In the genomic region with DNA sequence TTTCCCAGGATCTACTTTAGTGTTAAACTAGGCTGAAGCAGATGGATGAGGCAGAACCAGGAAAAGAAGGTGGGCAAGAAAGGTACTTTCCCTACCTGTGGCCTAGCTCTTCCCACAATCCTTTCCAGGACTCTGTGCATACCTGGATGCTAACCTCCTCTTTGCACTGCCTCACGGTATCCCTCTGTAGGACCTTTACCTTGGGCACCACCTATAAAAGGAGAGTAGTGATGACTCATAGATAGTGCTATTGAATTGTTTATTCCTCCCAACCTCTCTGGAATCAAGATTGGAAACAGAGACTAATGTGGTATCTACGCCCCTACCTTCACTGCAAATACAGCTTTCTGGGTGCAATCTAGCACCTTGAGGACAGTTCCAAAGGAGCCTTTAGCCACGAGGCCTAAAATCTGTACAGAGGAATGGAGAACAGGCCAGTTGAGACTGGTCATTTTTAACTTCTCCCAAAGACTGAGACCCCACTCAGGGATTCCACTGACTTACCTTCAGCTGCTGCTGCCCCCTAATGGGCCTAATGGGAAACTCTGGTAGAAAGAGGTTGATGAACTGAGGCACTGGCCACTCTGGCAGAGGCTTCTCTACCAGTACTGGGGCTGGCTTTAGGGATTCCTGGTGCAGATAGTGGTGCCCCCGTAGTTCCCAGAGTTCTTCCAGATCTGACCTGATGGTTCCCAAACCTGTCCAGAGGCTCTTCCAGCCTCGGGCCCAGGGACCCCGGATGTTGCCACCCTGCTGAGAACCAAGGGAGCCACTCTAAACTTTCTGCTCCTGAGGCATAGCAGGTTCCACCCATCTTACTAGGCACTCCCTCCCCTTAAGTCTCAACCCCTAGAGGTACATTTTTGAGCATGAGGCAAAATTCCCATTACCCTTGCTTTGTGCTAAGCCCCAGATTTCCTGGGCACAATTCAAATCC, we compare ENCODE assay signal across 8 cellular contexts. TPM values are rescaled to one million over a fixed set of nuclear protein-coding genes. Genes with fewer than 3 reads are reported as not detected.
DNase-seq lines count a peak whose midpoint lies in the region; ATAC-seq, FAIRE-seq and TF ChIP-seq lines count a peak whose summit lies in the region.

No MANE protein-coding gene starts in this region.

- H3K9me3 ChIP-seq in T-helper 17 cell (ENCODE audit: control insufficient read depth, low read length, poor library complexity, severe bottlenecking) (no peaks in the 10 kb centered on the region), HepG2 (ENCODE audit: low read length) (no peaks in the 10 kb centered on the region)

- no peak overlapping the region for H3K9ac ChIP-seq in HepG2 (ENCODE audit: insufficient read depth, low read depth, low read length)

- H3K9me3 Mint-ChIP-seq in chondrocyte (ENCODE audit: low read depth): no peaks in the 10 kb centered on the region

- TF ChIP-seq EP300 in HepG2 (IDR thresholded peaks at IDR 0.05; ENCODE audit: low read depth in 2 of 2, low read length in 2 of 2) (no peak), HepG2 (CRISPR knock-in tag; IDR thresholded peaks at IDR 0.05; ENCODE audit: borderline replicate concordance) (no peak)

- CTCF ChIA-PET in HepG2 (lab: Yijun Ruan, JAX; ENCODE audit: low intra/inter-chr PET ratio, low total read pairs): interaction anchor here (0.8 to 1.3 kb wide), 3 partner anchors 65 to 119 kb away, joined by 4 to 5 read pairs (median 5); no protein-coding TSS in a partner anchor

- FAIRE-seq in HepG2 (lab: Jason Lieb, UNC): peak; percentile 49

- peak overlapping the region; percentile 87 for H3K27ac Mint-ChIP-seq in T-helper 17 cell
- H3K27ac Mint-ChIP-seq in chondrocyte (ENCODE audit: unreplicated experiment): peak overlapping the region; percentile 30

- ATAC-seq in T-helper 17 cell: peak; percentile 61
- peak; percentile 81 for ATAC-seq in HepG2
- ATAC-seq in GM19023 (IDR thresholded peaks at IDR 0.05; ENCODE audit: unreplicated experiment): no peak

- TF ChIP-seq CTCF in GM20000 (IDR thresholded peaks at IDR 0.05; ENCODE audit: extremely low read depth, missing control alignments) (peak; percentile 65), chondrocyte (IDR thresholded peaks at IDR 0.05) (peak; percentile 83), HepG2 (CRISPR knock-in tag; IDR thresholded peaks at IDR 0.05) (peak; percentile 79)

- no peaks in the 10 kb centered on the region for H3K4me1 ChIP-seq in HepG2 (ENCODE audit: insufficient read depth, low read length)

- 78% methylated on average over 6 of the region's 6 CpGs for WGBS in HepG2 (ENCODE audit: low lambda C conversion rate)

- intact Hi-C loops in HepG2 (cut with micrococcal nuclease; ENCODE audit: unreplicated experiment): loop anchor here (1.0 to 2.0 kb wide), 2 partner anchors 64 to 119 kb away; no protein-coding TSS in a partner anchor

- POLR2A ChIA-PET in HepG2 (lab: Yijun Ruan, JAX): interaction anchor here (0.5 to 1.6 kb wide), 3 partner anchors 11 to 62 kb away, joined by 3 to 5 read pairs (median 3); no protein-coding TSS in a partner anchor

- H3K4me1 Mint-ChIP-seq in T-helper 17 cell: peaks cover 12% of the 10 kb centered on the region
- no peaks in the 10 kb centered on the region for H3K4me1 Mint-ChIP-seq in chondrocyte (ENCODE audit: low read depth)

- no peaks in the 10 kb centered on the region for H3K27me3 ChIP-seq in HepG2 (ENCODE audit: control insufficient read depth in 1 of 2, insufficient read depth in 2 of 2, low read length in 2 of 2)

- H3K4me3 ChIP-seq in HepG2 (replicated peaks in 1 of 3; ENCODE audit: insufficient read depth in 1 of 3, low read depth in 2 of 3, low read length in 3 of 3): no peak overlapping the region

- peak; percentile 46 for DNase-seq in Ammon's horn (ENCODE audit: low spot score)
- peak; percentile 53 for DNase-seq in GM20000 (ENCODE audit: low spot score)
- DNase-seq in T-helper 17 cell: peak in 1 of 3 donors; percentile 21
- DNase-seq in chondrocyte (ENCODE audit: low spot score): no peak
- DNase-seq in HepG2 (ENCODE audit: low spot score): peak; percentile 52
- DNase-seq in DMS79 (lab: John Stamatoyannopoulos, UW): no peak

- peak; percentile 38; the same call in 1 of the 2 replicates for TF ChIP-seq RAD21 in HepG2 (CRISPR knock-in tag; IDR thresholded peaks at IDR 0.05)

- TF ChIP-seq POLR2A in HepG2 (IDR thresholded peaks at IDR 0.05; ENCODE audit: insufficient read depth in 1 of 2, low read depth in 2 of 2, low read length in 2 of 2): no peak

- no peaks in the 10 kb centered on the region for H4K20me1 ChIP-seq in HepG2 (ENCODE audit: insufficient read depth, low read length)

- H3K36me3 Mint-ChIP-seq in T-helper 17 cell (ENCODE audit: low read depth): peaks cover 14% of the 10 kb centered on the region
- H3K36me3 Mint-ChIP-seq in chondrocyte (ENCODE audit: low read depth): peaks cover 27% of the 10 kb centered on the region

- H3K27me3 Mint-ChIP-seq in T-helper 17 cell (no peaks in the 10 kb centered on the region), chondrocyte (ENCODE audit: low read depth) (no peaks in the 10 kb centered on the region)

- H3K36me3 ChIP-seq in HepG2 (replicated peaks in 1 of 2; ENCODE audit: control insufficient read depth in 1 of 2, insufficient read depth in 2 of 2, low read length in 2 of 2): peaks cover 29 to 47% of the 10 kb centered on the region in 2 experiments; a peak in 4 of 5 replicates

- H3K27ac ChIP-seq in HepG2 (ENCODE audit: extremely low read length, insufficient read depth, low read length) (no peak overlapping the region), temporal lobe (ENCODE audit: low read depth, low read length) (peak overlapping the region; percentile 38)

- BruUV-seq in HepG2 (replicated peaks; lab: Mats Ljungman, UMichigan): no TSS peak

- H3K79me2 ChIP-seq in HepG2 (ENCODE audit: insufficient read depth, low read length): no peaks in the 10 kb centered on the region

- H3K4me3 Mint-ChIP-seq in T-helper 17 cell: no peak overlapping the region
- H3K4me3 Mint-ChIP-seq in chondrocyte (ENCODE audit: unreplicated experiment): no peak overlapping the region

- in situ Hi-C loops in HepG2 (cut with HindIII; ENCODE audit: extremely low pct_ligation_motif_present, low pct_unique_long_range_greater_than_20kb): loop anchor here (5.0 kb wide), 1 partner anchor 121 kb away; no protein-coding TSS in a partner anchor

- no peak overlapping the region for H2AFZ ChIP-seq in HepG2 (ENCODE audit: low read length)

- no peak overlapping the region for H3K4me2 ChIP-seq in HepG2 (ENCODE audit: low read depth, low read length)

RNA-seq across cellular contexts. Expression of a gene that starts 0.8 kb away (rescaled TPM):
- total RNA-seq in T-helper 17 cell (1 to 10 TPM; 8.1 to 8.8 TPM), chondrocyte (4.7 to 9.0 TPM (median 6.4 TPM) in 3 replicates), HepG2 (2016; rRNA removed; fragmentation: Illumina TruSeq; extraction: Trizol) (1.9 and 5.0 TPM in 2 replicates), temporal lobe (14.8 TPM)
- 0.62 and 1.0 TPM in 2 replicates for total RNA-seq in HepG2 (2016; cell fraction: cytosol; rRNA removed; fragmentation: Illumina TruSeq; extraction: Trizol; ENCODE audit: low read depth)
- 0.83 and 5.2 TPM in 2 replicates for total RNA-seq in HepG2 (2016; cell fraction: insoluble cytoplasmic fraction; rRNA removed; fragmentation: Illumina TruSeq; extraction: Trizol)
- total RNA-seq in HepG2 (2016; cell fraction: membrane; rRNA removed; fragmentation: Illumina TruSeq; extraction: Trizol): 0.48 and 0.93 TPM in 2 replicates
- 12.3 and 13.9 TPM in 2 replicates for total RNA-seq in HepG2 (2016; cell fraction: nucleus; rRNA removed; fragmentation: Illumina TruSeq; extraction: Trizol)
- 8.6 and 10.4 TPM in 2 replicates for polyA plus RNA-seq in HepG2 (2011; rRNA removed)
- polyA plus RNA-seq in HepG2 (2011; cell fraction: cytosol; rRNA removed): 1.6 TPM in 2 replicates
- polyA plus RNA-seq in HepG2 (2011; cell fraction: nucleus; rRNA removed): 39.0 and 41.5 TPM in 2 replicates
- polyA plus RNA-seq in HepG2 (2012): 3.7 and 5.6 TPM in 2 replicates
- polyA plus RNA-seq in HepG2 (2016; cell fraction: cytosol; fragmentation: Illumina TruSeq; extraction: Trizol; ENCODE audit: low read depth): 0.03 TPM in 1 of 2 replicates, not detected in the other
- 0.70 and 1.3 TPM in 2 replicates for polyA plus RNA-seq in HepG2 (2016; cell fraction: insoluble cytoplasmic fraction; fragmentation: Illumina TruSeq; extraction: Trizol; ENCODE audit: low read depth)
- 0.22 and 0.43 TPM in 2 replicates for polyA plus RNA-seq in HepG2 (2016; cell fraction: membrane; fragmentation: Illumina TruSeq; extraction: Trizol; ENCODE audit: low read depth)
- polyA plus RNA-seq in HepG2 (2016; cell fraction: nucleus; fragmentation: Illumina TruSeq; extraction: Trizol; ENCODE audit: insufficient read depth, low read depth): 33.1 and 34.5 TPM in 2 replicates
- 12.9 and 33.2 TPM in 2 replicates for polyA minus RNA-seq in HepG2 (2011; rRNA and poly(A)+ RNA removed; ENCODE audit: low replicate concordance)
- polyA minus RNA-seq in HepG2 (2011; cell fraction: cytosol; rRNA and poly(A)+ RNA removed): 1.1 and 2.8 TPM in 2 replicates
- polyA minus RNA-seq in HepG2 (2011; cell fraction: nucleus; rRNA and poly(A)+ RNA removed): 27.9 and 31.6 TPM in 2 replicates

RNA-seq across cellular contexts. Expression of a gene that starts 14.4 kb away (rescaled TPM):
- total RNA-seq in T-helper 17 cell: 10 to 100 TPM; 19.2 to 31.5 TPM
- 10.3 to 20.3 TPM (median 12.9 TPM) in 3 replicates for total RNA-seq in chondrocyte
- total RNA-seq in HepG2 (2016; rRNA removed; fragmentation: Illumina TruSeq; extraction: Trizol): 98.0 and 105 TPM in 2 replicates
- 14.6 and 16.2 TPM in 2 replicates for total RNA-seq in HepG2 (2016; cell fraction: cytosol; rRNA removed; fragmentation: Illumina TruSeq; extraction: Trizol; ENCODE audit: low read depth)
- total RNA-seq in HepG2 (2016; cell fraction: insoluble cytoplasmic fraction; rRNA removed; fragmentation: Illumina TruSeq; extraction: Trizol): 98.5 and 112 TPM in 2 replicates
- 35.4 and 39.1 TPM in 2 replicates for total RNA-seq in HepG2 (2016; cell fraction: membrane; rRNA removed; fragmentation: Illumina TruSeq; extraction: Trizol)
- 89.1 and 95.8 TPM in 2 replicates for total RNA-seq in HepG2 (2016; cell fraction: nucleus; rRNA removed; fragmentation: Illumina TruSeq; extraction: Trizol)
- polyA plus RNA-seq in HepG2 (2011; rRNA removed): 28.2 and 41.4 TPM in 2 replicates
- 22.7 and 32.5 TPM in 2 replicates for polyA plus RNA-seq in HepG2 (2011; cell fraction: cytosol; rRNA removed)
- polyA plus RNA-seq in HepG2 (2011; cell fraction: nucleus; rRNA removed): 69.4 and 110 TPM in 2 replicates
- polyA plus RNA-seq in HepG2 (2012): 16.1 and 27.4 TPM in 2 replicates
- polyA plus RNA-seq in HepG2 (2016; cell fraction: cytosol; fragmentation: Illumina TruSeq; extraction: Trizol; ENCODE audit: low read depth): 9.9 and 10.2 TPM in 2 replicates
- polyA plus RNA-seq in HepG2 (2016; cell fraction: insoluble cytoplasmic fraction; fragmentation: Illumina TruSeq; extraction: Trizol; ENCODE audit: low read depth): 92.8 and 96.1 TPM in 2 replicates
- polyA plus RNA-seq in HepG2 (2016; cell fraction: membrane; fragmentation: Illumina TruSeq; extraction: Trizol; ENCODE audit: low read depth): 20.0 and 23.8 TPM in 2 replicates
- polyA plus RNA-seq in HepG2 (2016; cell fraction: nucleus; fragmentation: Illumina TruSeq; extraction: Trizol; ENCODE audit: insufficient read depth, low read depth): 145 and 148 TPM in 2 replicates
- polyA minus RNA-seq in HepG2 (2011; rRNA and poly(A)+ RNA removed; ENCODE audit: low replicate concordance): 67.2 and 287 TPM in 2 replicates
- polyA minus RNA-seq in HepG2 (2011; cell fraction: cytosol; rRNA and poly(A)+ RNA removed): 18.6 and 22.3 TPM in 2 replicates
- polyA minus RNA-seq in HepG2 (2011; cell fraction: nucleus; rRNA and poly(A)+ RNA removed): 59.9 and 64.0 TPM in 2 replicates
- total RNA-seq in temporal lobe: 4.2 TPM

RNA-seq across cellular contexts. Expression of a gene that starts 31.8 kb away (rescaled TPM):
- total RNA-seq in T-helper 17 cell (100 to 1,000 TPM; 136 to 153 TPM), chondrocyte (112 to 158 TPM (median 114 TPM) in 3 replicates), HepG2 (2016; rRNA removed; fragmentation: Illumina TruSeq; extraction: Trizol) (61.0 and 66.7 TPM in 2 replicates), temporal lobe (73.8 TPM)
- total RNA-seq in HepG2 (2016; cell fraction: cytosol; rRNA removed; fragmentation: Illumina TruSeq; extraction: Trizol; ENCODE audit: low read depth): 15.2 and 17.0 TPM in 2 replicates
- 55.0 and 65.2 TPM in 2 replicates for total RNA-seq in HepG2 (2016; cell fraction: insoluble cytoplasmic fraction; rRNA removed; fragmentation: Illumina TruSeq; extraction: Trizol)
- total RNA-seq in HepG2 (2016; cell fraction: membrane; rRNA removed; fragmentation: Illumina TruSeq; extraction: Trizol): 30.2 and 33.4 TPM in 2 replicates
- 78.3 and 94.2 TPM in 2 replicates for total RNA-seq in HepG2 (2016; cell fraction: nucleus; rRNA removed; fragmentation: Illumina TruSeq; extraction: Trizol)
- polyA plus RNA-seq in HepG2 (2011; rRNA removed): 66.9 and 80.9 TPM in 2 replicates
- polyA plus RNA-seq in HepG2 (2011; cell fraction: cytosol; rRNA removed): 44.0 and 51.2 TPM in 2 replicates
- 89.5 and 92.9 TPM in 2 replicates for polyA plus RNA-seq in HepG2 (2011; cell fraction: nucleus; rRNA removed)
- 31.4 and 42.7 TPM in 2 replicates for polyA plus RNA-seq in HepG2 (2012)
- polyA plus RNA-seq in HepG2 (2016; cell fraction: cytosol; fragmentation: Illumina TruSeq; extraction: Trizol; ENCODE audit: low read depth): 3.4 and 3.8 TPM in 2 replicates
- 35.5 and 38.3 TPM in 2 replicates for polyA plus RNA-seq in HepG2 (2016; cell fraction: insoluble cytoplasmic fraction; fragmentation: Illumina TruSeq; extraction: Trizol; ENCODE audit: low read depth)
- 10.5 and 13.3 TPM in 2 replicates for polyA plus RNA-seq in HepG2 (2016; cell fraction: membrane; fragmentation: Illumina TruSeq; extraction: Trizol; ENCODE audit: low read depth)
- polyA plus RNA-seq in HepG2 (2016; cell fraction: nucleus; fragmentation: Illumina TruSeq; extraction: Trizol; ENCODE audit: insufficient read depth, low read depth): 83.5 and 84.1 TPM in 2 replicates
- polyA minus RNA-seq in HepG2 (2011; rRNA and poly(A)+ RNA removed; ENCODE audit: low replicate concordance): 349 and 803 TPM in 2 replicates
- 64.7 and 67.6 TPM in 2 replicates for polyA minus RNA-seq in HepG2 (2011; cell fraction: cytosol; rRNA and poly(A)+ RNA removed)
- polyA minus RNA-seq in HepG2 (2011; cell fraction: nucleus; rRNA and poly(A)+ RNA removed): 119 and 145 TPM in 2 replicates

RNA-seq across cellular contexts. Expression of a gene that starts 36.5 kb away (rescaled TPM):
- total RNA-seq in T-helper 17 cell (10 to 100 TPM; 16.7 to 24.5 TPM), chondrocyte (3.9 to 9.5 TPM (median 8.0 TPM) in 3 replicates), HepG2 (2016; rRNA removed; fragmentation: Illumina TruSeq; extraction: Trizol) (15.4 and 16.9 TPM in 2 replicates), temporal lobe (56.8 TPM)
- 1.9 and 2.3 TPM in 2 replicates for total RNA-seq in HepG2 (2016; cell fraction: cytosol; rRNA removed; fragmentation: Illumina TruSeq; extraction: Trizol; ENCODE audit: low read depth)
- 14.8 and 19.1 TPM in 2 replicates for total RNA-seq in HepG2 (2016; cell fraction: insoluble cytoplasmic fraction; rRNA removed; fragmentation: Illumina TruSeq; extraction: Trizol)
- total RNA-seq in HepG2 (2016; cell fraction: membrane; rRNA removed; fragmentation: Illumina TruSeq; extraction: Trizol): 3.6 and 4.1 TPM in 2 replicates
- 5.5 and 6.5 TPM in 2 replicates for total RNA-seq in HepG2 (2016; cell fraction: nucleus; rRNA removed; fragmentation: Illumina TruSeq; extraction: Trizol)
- polyA plus RNA-seq in HepG2 (2011; rRNA removed): 60.9 and 86.5 TPM in 2 replicates
- polyA plus RNA-seq in HepG2 (2011; cell fraction: cytosol; rRNA removed): 88.3 and 89.2 TPM in 2 replicates
- polyA plus RNA-seq in HepG2 (2011; cell fraction: nucleus; rRNA removed): 58.5 and 80.1 TPM in 2 replicates
- 60.0 and 69.4 TPM in 2 replicates for polyA plus RNA-seq in HepG2 (2012)
- polyA plus RNA-seq in HepG2 (2016; cell fraction: cytosol; fragmentation: Illumina TruSeq; extraction: Trizol; ENCODE audit: low read depth): 2.0 and 2.3 TPM in 2 replicates
- polyA plus RNA-seq in HepG2 (2016; cell fraction: insoluble cytoplasmic fraction; fragmentation: Illumina TruSeq; extraction: Trizol; ENCODE audit: low read depth): 19.5 and 24.0 TPM in 2 replicates
- polyA plus RNA-seq in HepG2 (2016; cell fraction: membrane; fragmentation: Illumina TruSeq; extraction: Trizol; ENCODE audit: low read depth): 2.4 and 2.9 TPM in 2 replicates
- 7.6 and 8.5 TPM in 2 replicates for polyA plus RNA-seq in HepG2 (2016; cell fraction: nucleus; fragmentation: Illumina TruSeq; extraction: Trizol; ENCODE audit: insufficient read depth, low read depth)
- polyA minus RNA-seq in HepG2 (2011; rRNA and poly(A)+ RNA removed; ENCODE audit: low replicate concordance): 18.8 and 112 TPM in 2 replicates
- 37.7 and 51.5 TPM in 2 replicates for polyA minus RNA-seq in HepG2 (2011; cell fraction: cytosol; rRNA and poly(A)+ RNA removed)
- polyA minus RNA-seq in HepG2 (2011; cell fraction: nucleus; rRNA and poly(A)+ RNA removed): 11.8 and 17.7 TPM in 2 replicates

RNA-seq across cellular contexts. Expression of a gene that starts 41.9 kb away (rescaled TPM):
- total RNA-seq in T-helper 17 cell (10 to 100 TPM; 44.5 to 50.9 TPM), chondrocyte (56.5 to 65.7 TPM (median 62.9 TPM) in 3 replicates), HepG2 (2016; rRNA removed; fragmentation: Illumina TruSeq; extraction: Trizol) (26.6 and 42.6 TPM in 2 replicates), temporal lobe (17.2 TPM)
- total RNA-seq in HepG2 (2016; cell fraction: cytosol; rRNA removed; fragmentation: Illumina TruSeq; extraction: Trizol; ENCODE audit: low read depth): 13.9 and 14.3 TPM in 2 replicates
- total RNA-seq in HepG2 (2016; cell fraction: insoluble cytoplasmic fraction; rRNA removed; fragmentation: Illumina TruSeq; extraction: Trizol): 23.4 and 47.4 TPM in 2 replicates
- 32.6 and 37.9 TPM in 2 replicates for total RNA-seq in HepG2 (2016; cell fraction: membrane; rRNA removed; fragmentation: Illumina TruSeq; extraction: Trizol)
- total RNA-seq in HepG2 (2016; cell fraction: nucleus; rRNA removed; fragmentation: Illumina TruSeq; extraction: Trizol): 34.6 and 36.1 TPM in 2 replicates
- polyA plus RNA-seq in HepG2 (2011; rRNA removed): 23.5 and 31.7 TPM in 2 replicates
- 29.9 and 34.2 TPM in 2 replicates for polyA plus RNA-seq in HepG2 (2011; cell fraction: cytosol; rRNA removed)
- polyA plus RNA-seq in HepG2 (2011; cell fraction: nucleus; rRNA removed): 62.5 and 62.8 TPM in 2 replicates
- 58.2 and 68.5 TPM in 2 replicates for polyA plus RNA-seq in HepG2 (2012)
- polyA plus RNA-seq in HepG2 (2016; cell fraction: cytosol; fragmentation: Illumina TruSeq; extraction: Trizol; ENCODE audit: low read depth): 17.4 and 20.1 TPM in 2 replicates
- polyA plus RNA-seq in HepG2 (2016; cell fraction: insoluble cytoplasmic fraction; fragmentation: Illumina TruSeq; extraction: Trizol; ENCODE audit: low read depth): 27.8 and 30.3 TPM in 2 replicates
- 34.6 and 35.4 TPM in 2 replicates for polyA plus RNA-seq in HepG2 (2016; cell fraction: membrane; fragmentation: Illumina TruSeq; extraction: Trizol; ENCODE audit: low read depth)
- 62.4 and 64.1 TPM in 2 replicates for polyA plus RNA-seq in HepG2 (2016; cell fraction: nucleus; fragmentation: Illumina TruSeq; extraction: Trizol; ENCODE audit: insufficient read depth, low read depth)
- polyA minus RNA-seq in HepG2 (2011; rRNA and poly(A)+ RNA removed; ENCODE audit: low replicate concordance): 43.4 and 53.5 TPM in 2 replicates
- 22.6 and 26.6 TPM in 2 replicates for polyA minus RNA-seq in HepG2 (2011; cell fraction: cytosol; rRNA and poly(A)+ RNA removed)
- 19.8 and 27.0 TPM in 2 replicates for polyA minus RNA-seq in HepG2 (2011; cell fraction: nucleus; rRNA and poly(A)+ RNA removed)

Comparison
In these comparisons a context has a peak if more than half of its experiments do, and no peak if none do; other contexts are left out.
1. DNase-seq: peak in Ammon's horn (single experiment), GM20000 (single experiment) and HepG2 (single experiment); none in chondrocyte (single experiment) and DMS79 (single experiment).
2. Peak in every context shown above with its lines, with median percentiles within 50 percentile points of each other: CTCF ChIP-seq.